ENCODE assay signal across 15 cellular contexts in genomic region chr7:28674359-28674782, GRCh38.
A peak's percentile ranks its signal among the peaks of the same experiment; 100 is the strongest.
DNase-seq lines count a peak whose midpoint lies in the region; ATAC-seq, FAIRE-seq and TF ChIP-seq lines count a peak whose summit lies in the region.
"Had no signal": no experiment of that assay in that cellular context is flagged by ENCODE, and none has a peak within 500 bp of the region (broad histone marks: within the 10 kb centered on the region; RNA-seq: fewer than 3 reads in every experiment).

No MANE protein-coding gene starts in this region.

- peaks cover 34% of the 10 kb centered on the region for H3K4me1 Mint-ChIP-seq in mesothelial cell of epicardium

- no peaks in the 10 kb centered on the region for H3K36me3 Mint-ChIP-seq in mesothelial cell of epicardium

- no peaks in the 10 kb centered on the region for H3K27me3 Mint-ChIP-seq in mesothelial cell of epicardium (ENCODE audit: low read depth)

- H3K27ac Mint-ChIP-seq in mesothelial cell of epicardium: no peak overlapping the region
- H3K27ac Mint-ChIP-seq: T-helper 1 cell treated with Interleukin-12 subunit alpha and Interleukin-12 subunit beta and Interleukin-4 antibody, amounts not matched to agents 30 μg/mL and 1 μg/mL, for 36 hours had no signal

- WGBS in right lobe of liver (ENCODE audit: insufficient coverage, low coverage, low lambda C conversion rate, missing lambda C conversion rate): 32% methylated on average over 5 of the region's 5 CpGs

- no peak for FAIRE-seq in bronchial epithelial cell (lab: Jason Lieb, UNC)

- TF ChIP-seq POLR2A in right lobe of liver (IDR thresholded peaks at IDR 0.05): no peak

- no peaks in the 10 kb centered on the region for H3K9me3 Mint-ChIP-seq in mesothelial cell of epicardium
- H3K9me3 Mint-ChIP-seq: nephron; T-helper 1 cell treated with Interleukin-12 subunit alpha and Interleukin-12 subunit beta and Interleukin-4 antibody, amounts not matched to agents 30 μg/mL and 1 μg/mL, for 36 hours had no signal

- no peak for TF ChIP-seq CTCF in bronchial epithelial cell (IDR thresholded peaks at IDR 0.05; ENCODE audit: insufficient read depth, low read length, severe bottlenecking)
- TF ChIP-seq CTCF in right lobe of liver (IDR thresholded peaks at IDR 0.05): no peak
- no peak for TF ChIP-seq CTCF in mesothelial cell of epicardium (IDR thresholded peaks at IDR 0.05; ENCODE audit: unreplicated experiment)

- H3K27me3 ChIP-seq in bronchial epithelial cell (ENCODE audit: control insufficient read depth, insufficient read depth, low read length) (no peaks in the 10 kb centered on the region), right lobe of liver (no peaks in the 10 kb centered on the region)

- intact Hi-C loops in right lobe of liver (cut with DNase I): no loop called here

- ATAC-seq in right lobe of liver (peak in 3 of 4 donors; percentile 39 to 91 (median 41)), GM19455 (IDR thresholded peaks at IDR 0.05; ENCODE audit: unreplicated experiment) (no peak), HG03095 (IDR thresholded peaks at IDR 0.05; ENCODE audit: unreplicated experiment) (no peak)

- H3K4me3 Mint-ChIP-seq in mesothelial cell of epicardium: no peak overlapping the region
- H3K4me3 Mint-ChIP-seq: nephron; T-helper 1 cell treated with Interleukin-12 subunit alpha and Interleukin-12 subunit beta and Interleukin-4 antibody, amounts not matched to agents 30 μg/mL and 1 μg/mL, for 36 hours had no signal

- H3K36me3 ChIP-seq in bronchial epithelial cell (ENCODE audit: control insufficient read depth, insufficient read depth, low read length) (no peaks in the 10 kb centered on the region), right lobe of liver (no peaks in the 10 kb centered on the region)

- H3K4me3 ChIP-seq in bronchial epithelial cell (ENCODE audit: low read depth, low read length): no peak overlapping the region
- no peak overlapping the region for H3K4me3 ChIP-seq in right lobe of liver

- no peaks in the 10 kb centered on the region for H3K4me1 ChIP-seq in right lobe of liver

- DNase-seq in DMS53 (lab: John Stamatoyannopoulos, UW) (peak; percentile 87), HT-29 (ENCODE audit: low spot score) (peak; percentile 66), bronchial epithelial cell (ENCODE audit: low read depth) (peak; percentile 89), right lobe of liver (no peak), nucleus accumbens (lab: John Stamatoyannopoulos, UW) (no peak), mesothelial cell of epicardium (ENCODE audit: low spot score in 2 of 2, unreplicated experiment in 2 of 2) (no peak)
- DNase-seq: activated CD4-positive, CD25-positive, alpha-beta regulatory T cell treated with anti-CD3 and anti-CD28 coated beads, Interleukin-2, amount 50 U/mL, for 72 hours; activated naive CD4-positive, alpha-beta T cell treated with Interleukin-2 at 50 U/mL for 16 hours; cortex of kidney; NCI-H2081; RPMI8226 had no signal

- no peaks in the 10 kb centered on the region for H3K9me3 ChIP-seq in right lobe of liver

- H3K27ac ChIP-seq in right lobe of liver: no peak overlapping the region

Comparison
In these comparisons a context has a peak if more than half of its experiments do, and no peak if none do; other contexts are left out.
1. DNase-seq: peak in DMS53 (single experiment), HT-29 (single experiment) and bronchial epithelial cell (single experiment); none in right lobe of liver (0 of 3), nucleus accumbens (0 of 56) and mesothelial cell of epicardium (0 of 2).
2. ATAC-seq: peak in right lobe of liver (3 of 4); none in GM19455 (single experiment) and HG03095 (single experiment).